Comparison of ENCODE assay signal across 16 cellular contexts in genomic region chr7:16985621-16986020, GRCh38.
DNase-seq lines count a peak whose midpoint lies in the region; ATAC-seq, FAIRE-seq and TF ChIP-seq lines count a peak whose summit lies in the region.
"Had no signal": no experiment of that assay in that cellular context is flagged by ENCODE, and none has a peak within 500 bp of the region (broad histone marks: within the 10 kb centered on the region; RNA-seq: fewer than 3 reads in every experiment).

No MANE protein-coding gene starts in this region.

- TF ChIP-seq CTCF in A549 (IDR thresholded peaks at IDR 0.05) (no peak), Calu3 (IDR thresholded peaks at IDR 0.05; ENCODE audit: unreplicated experiment) (no peak), mammary epithelial cell (conservative IDR thresholded peaks at IDR 0.05 in 1 of 2, IDR thresholded peaks at IDR 0.05 in 1 of 2; ENCODE audit: extremely low read depth in 1 of 2, insufficient read depth in 1 of 2, low read depth in 1 of 2, low read length in 2 of 2) (no peak)

- dilution Hi-C loops in mammary epithelial cell (cut with HindIII; ENCODE audit: low sequenced_read_pairs), result no loop called here

- H3K9me3 ChIP-seq in A549 (no peaks in the 10 kb centered on the region), mammary epithelial cell (replicated peaks; ENCODE audit: insufficient read depth, low read length) (no peaks in the 10 kb centered on the region)
- H3K9me3 ChIP-seq: BLaER1 had no signal

- no peak for DNase-seq in A549 (ENCODE audit: low read depth in 1 of 2, low spot score in 1 of 2)
- DNase-seq in Calu3, result peak; percentile 70
- DNase-seq in NCI-H146 (lab: John Stamatoyannopoulos, UW), result peak; percentile 38
- peak; percentile 56 for DNase-seq in mammary epithelial cell
- no peak for DNase-seq in T-helper 1 cell
- no peak for DNase-seq in 8988T
- DNase-seq: MM.1S, NCI-H2029, NCI-H446, NCI-H82 had no signal

- peaks cover 26% of the 10 kb centered on the region for H3K4me1 ChIP-seq in A549
- peaks cover 13% of the 10 kb centered on the region for H3K4me1 ChIP-seq in mammary epithelial cell (ENCODE audit: insufficient read depth, low read length)
- H3K4me1 ChIP-seq: BLaER1 had no signal

- ATAC-seq in A549, result no peak
- ATAC-seq in HG02763 (IDR thresholded peaks at IDR 0.05; ENCODE audit: unreplicated experiment), result no peak

- peak overlapping the region; percentile 23 to 61; a peak in 4 of 6 replicates for H3K27ac ChIP-seq in A549
- H3K27ac ChIP-seq in mammary epithelial cell (ENCODE audit: insufficient read depth, low read depth, low read length), result no peak overlapping the region
- H3K27ac ChIP-seq: BLaER1, KMS-11 had no signal

- H3K27me3 Mint-ChIP-seq in Calu3 (ENCODE audit: unreplicated experiment), result no peaks in the 10 kb centered on the region

- H3K27me3 ChIP-seq in mammary epithelial cell (ENCODE audit: insufficient read depth, low read length), result no peaks in the 10 kb centered on the region
- H3K27me3 ChIP-seq: BLaER1 had no signal

- intact Hi-C loops in Calu3 (cut with micrococcal nuclease; ENCODE audit: unreplicated experiment), result loop anchor here (2.0 to 10.0 kb wide), 4 partner anchors 145 to 689 kb away; no protein-coding TSS in a partner anchor
- intact Hi-C loops in mammary epithelial cell (cut with micrococcal nuclease), result loop anchor here (10.0 kb wide), 1 partner anchor 109 kb away; no protein-coding TSS in a partner anchor

- H3K9ac ChIP-seq in mammary epithelial cell (ENCODE audit: insufficient read depth, low read length), result no peak overlapping the region
- H3K9ac ChIP-seq: BLaER1, KMS-11 had no signal

- H4K20me1 ChIP-seq in mammary epithelial cell (ENCODE audit: insufficient read depth, low read length), result no peaks in the 10 kb centered on the region
- H4K20me1 ChIP-seq: BLaER1 had no signal

- H3K36me3 ChIP-seq in mammary epithelial cell (ENCODE audit: insufficient read depth, low read length), result no peaks in the 10 kb centered on the region
- H3K36me3 ChIP-seq: BLaER1 had no signal

- no peak for TF ChIP-seq EP300 in A549 (IDR thresholded peaks at IDR 0.05)

- POLR2A ChIA-PET in A549 (lab: Yijun Ruan, JAX), result no interaction called here

- 85% methylated on average over 1 of the region's 1 CpG for WGBS in A549 (ENCODE audit: missing lambda C conversion rate)
- WGBS in mammary epithelial cell (ENCODE audit: low coverage, missing lambda C conversion rate), result 46% methylated on average over 1 of the region's 1 CpG

- H3K4me3 ChIP-seq in A549 (no peak overlapping the region), mammary epithelial cell (replicated peaks in 1 of 3; ENCODE audit: insufficient read depth in 1 of 3, low read depth in 2 of 3, low read length in 3 of 3) (no peak overlapping the region)
- H3K4me3 ChIP-seq: BLaER1 had no signal

- TF ChIP-seq RAD21 in A549 (conservative IDR thresholded peaks at IDR 0.05 in 1 of 2, IDR thresholded peaks at IDR 0.05 in 1 of 2), result no peak

- BruUV-seq in Calu3 (replicated peaks; lab: Mats Ljungman, UMichigan) (no TSS peak), mammary epithelial cell (replicated peaks; lab: Mats Ljungman, UMichigan) (no TSS peak)

- peak overlapping the region; percentile 54 for H3K4me3 Mint-ChIP-seq in Calu3 (ENCODE audit: low read depth, unreplicated experiment)
- H3K4me3 Mint-ChIP-seq: T-helper 2 cell treated with Interferon-gamma antibody and Interleukin-4, amounts not matched to agents 5 μg/mL and 100 μg/mL, for 36 hours had no signal

- CTCF ChIA-PET in A549 (lab: Yijun Ruan, JAX), result interaction anchor here (3.4 kb wide), 1 partner anchor 316 kb away, joined by 14 read pairs; no protein-coding TSS in a partner anchor
- CTCF ChIA-PET in Calu3 (lab: Charles Lee), result interaction anchor here (1.0 kb wide), 1 partner anchor 46 kb away, joined by 3 read pairs; no protein-coding TSS in a partner anchor
- CTCF ChIA-PET in mammary epithelial cell (lab: Charles Lee; ENCODE audit: low non-redundant PET), result no interaction called here

- FAIRE-seq in A549 (lab: Jason Lieb, UNC), result no peak
- FAIRE-seq: G401.6, GM12891 had no signal

- peak overlapping the region; percentile 66 for H2AFZ ChIP-seq in mammary epithelial cell (ENCODE audit: low read depth, low read length)

- in situ Hi-C loops in mammary epithelial cell (cut with MboI; ENCODE audit: low sequenced_read_pairs in 2 of 2), result loop anchor here (5.0 to 25.0 kb wide), 4 partner anchors 317 to 679 kb away; no protein-coding TSS in a partner anchor

- H3K36me3 Mint-ChIP-seq in Calu3 (ENCODE audit: insufficient read depth, unreplicated experiment), result peaks cover 21% of the 10 kb centered on the region

- H3K27ac Mint-ChIP-seq in Calu3 (ENCODE audit: unreplicated experiment), result peak overlapping the region; percentile 100
- H3K27ac Mint-ChIP-seq: T-helper 2 cell treated with Interferon-gamma antibody and Interleukin-4, amounts not matched to agents 5 μg/mL and 100 μg/mL, for 36 hours had no signal

- peaks cover 79% of the 10 kb centered on the region for H3K4me1 Mint-ChIP-seq in Calu3 (ENCODE audit: low read depth, unreplicated experiment)

- no peaks in the 10 kb centered on the region for H3K79me2 ChIP-seq in mammary epithelial cell (ENCODE audit: insufficient read depth, low read length)

- H3K4me2 ChIP-seq in A549 (no peak overlapping the region), mammary epithelial cell (ENCODE audit: insufficient read depth, low read depth, low read length) (no peak overlapping the region)
- H3K4me2 ChIP-seq: BLaER1, KMS-11 had no signal

- H3K9me3 Mint-ChIP-seq in Calu3 (ENCODE audit: low read depth, unreplicated experiment), result no peaks in the 10 kb centered on the region
- H3K9me3 Mint-ChIP-seq: T-helper 2 cell treated with Interferon-gamma antibody and Interleukin-4, amounts not matched to agents 5 μg/mL and 100 μg/mL, for 36 hours had no signal

- TF ChIP-seq POLR2A in A549 (IDR thresholded peaks at IDR 0.05; ENCODE audit: low read length), result no peak

TF ChIP-seq in A549, 52 proteins besides CTCF, POLR2A, EP300 and RAD21:
- TF ChIP-seq CEBPB (IDR thresholded peaks at IDR 0.05) (peak in 1 of 2 experiments; percentile 26; a peak in 1 of 4 replicates), ZNF302 (CRISPR knock-in tag; IDR thresholded peaks at IDR 0.05) (no peak)

Comparison
In these comparisons a context has a peak if more than half of its experiments do, and no peak if none do; other contexts are left out.
1. DNase-seq: peak in Calu3 (single experiment), NCI-H146 (single experiment) and mammary epithelial cell (single experiment); none in A549 (0 of 2), T-helper 1 cell (0 of 5) and 8988T (single experiment).